ENCODE assay signal across 10 cellular contexts in the genomic region with DNA sequence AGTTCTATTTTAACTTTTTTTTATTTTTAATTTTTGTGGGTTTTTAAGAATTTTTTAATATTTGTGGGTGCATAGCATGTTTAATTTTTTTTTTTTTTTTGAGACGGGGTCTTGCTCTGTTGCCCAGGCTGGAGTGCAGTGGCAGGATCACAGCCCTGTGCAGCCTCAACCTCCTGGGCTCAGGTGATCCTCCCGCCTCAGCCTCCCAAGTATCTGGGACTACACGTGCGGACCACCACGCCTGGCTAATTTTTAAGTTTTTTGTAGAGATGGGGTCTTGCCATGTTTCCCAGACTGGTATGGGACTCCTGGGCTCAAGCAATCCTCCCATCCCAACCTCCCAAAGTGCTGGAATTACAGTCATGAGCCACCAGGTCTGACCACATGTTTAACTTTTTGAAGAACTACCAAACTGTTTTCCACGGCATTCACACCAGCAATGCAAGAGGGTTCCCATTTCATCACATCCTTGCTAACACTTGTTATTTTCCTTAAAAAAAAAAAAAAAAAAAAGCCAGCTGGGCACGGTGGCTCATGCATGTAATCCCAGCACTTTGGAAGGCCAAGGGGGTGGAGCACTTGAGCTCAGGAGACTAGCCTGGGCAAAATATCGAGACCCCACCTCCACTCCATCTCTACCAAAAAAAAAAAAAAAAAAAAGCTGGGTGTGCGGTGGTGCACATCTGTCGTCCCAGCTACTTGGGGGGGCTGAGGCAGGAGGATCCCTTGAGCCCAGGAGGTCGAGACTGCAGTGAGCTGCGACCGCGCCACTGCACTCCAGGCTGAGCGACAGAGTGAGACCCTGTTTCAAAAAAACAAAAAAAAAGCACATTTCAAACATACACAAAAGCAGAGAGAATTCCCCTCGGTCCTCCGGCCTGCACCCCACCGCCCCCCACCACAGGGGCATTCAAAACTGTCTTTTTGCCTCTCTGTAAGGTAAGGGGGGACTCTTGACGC. TPM values are rescaled to one million over a fixed set of nuclear protein-coding genes. Genes with fewer than 3 reads are reported as not detected.
DNase-seq lines count a peak whose midpoint lies in the region; ATAC-seq and TF ChIP-seq lines count a peak whose summit lies in the region.
"Had no signal": no experiment of that assay in that cellular context is flagged by ENCODE, and none has a peak within 500 bp of the region (broad histone marks: within the 10 kb centered on the region; RNA-seq: fewer than 3 reads in every experiment).

No MANE protein-coding gene starts in this region.

- peak overlapping the region; percentile 81 for H4K8ac ChIP-seq in trophoblast cell (ENCODE audit: low read depth, low read length)

- H3K9me3 Mint-ChIP-seq in WTC11 = no peaks in the 10 kb centered on the region
- peaks cover 8% of the 10 kb centered on the region for H3K9me3 Mint-ChIP-seq in glutamatergic neuron (ENCODE audit: unreplicated experiment)
- H3K9me3 Mint-ChIP-seq in activated CD4-positive, alpha-beta T cell treated with anti-CD3 and anti-CD28 coated beads, Interleukin-2, amount 10 ng/mL, durations not matched to agents 7 days and 5 days = no peaks in the 10 kb centered on the region

- peak overlapping the region; percentile 58 for H3K14ac ChIP-seq in trophoblast cell (ENCODE audit: low read length)

- H4K12ac ChIP-seq in trophoblast cell (ENCODE audit: low read depth, low read length) = no peak overlapping the region

- TF ChIP-seq CTCF in WTC11 (IDR thresholded peaks at IDR 0.05) = no peak
- no peak for TF ChIP-seq CTCF in glutamatergic neuron (IDR thresholded peaks at IDR 0.05; ENCODE audit: partially characterized antibody, unreplicated experiment)

- H3K4ac ChIP-seq in trophoblast cell (ENCODE audit: low read depth, low read length) = no peak overlapping the region

- H3K36me3 Mint-ChIP-seq in WTC11 = no peaks in the 10 kb centered on the region
- H3K36me3 Mint-ChIP-seq in glutamatergic neuron (ENCODE audit: unreplicated experiment) = no peaks in the 10 kb centered on the region
- no peaks in the 10 kb centered on the region for H3K36me3 Mint-ChIP-seq in activated CD4-positive, alpha-beta T cell treated with anti-CD3 and anti-CD28 coated beads, Interleukin-2, amount 10 ng/mL, durations not matched to agents 7 days and 5 days (ENCODE audit: low read depth)

- DNase-seq in WTC11 (ENCODE audit: low spot score) (peak; percentile 10), glutamatergic neuron (peak; percentile 4), trophoblast cell (peak in 1 of 2 donors; percentile 19), NCI-H1417 treated with DMSO at 0.1 percent for 48 hours (lab: John Stamatoyannopoulos, UW) (no peak), NOMO-1 (lab: John Stamatoyannopoulos, UW; ENCODE audit: unreplicated experiment in 2 of 2) (no peak)
- DNase-seq in activated CD4-positive, alpha-beta T cell treated with anti-CD3 and anti-CD28 coated beads, Interleukin-2, amount 10 ng/mL, durations not matched to agents 7 days and 5 days = no peak
- DNase-seq: stimulated activated CD4-positive, alpha-beta T cell treated with anti-CD3 and anti-CD28 coated beads, Interleukin-4, amount 100 ng/mL, for 4 hours had no signal

- peaks cover 35% of the 10 kb centered on the region for H3K4me1 Mint-ChIP-seq in WTC11
- H3K4me1 Mint-ChIP-seq in glutamatergic neuron (ENCODE audit: low read depth, unreplicated experiment) = peaks cover 11% of the 10 kb centered on the region
- peaks cover 21% of the 10 kb centered on the region for H3K4me1 Mint-ChIP-seq in activated CD4-positive, alpha-beta T cell treated with anti-CD3 and anti-CD28 coated beads, Interleukin-2, amount 10 ng/mL, durations not matched to agents 7 days and 5 days

- H4K91ac ChIP-seq in trophoblast cell (ENCODE audit: low read depth, low read length) = peak overlapping the region; percentile 44

- 0 out of 2 replicates have a peak overlapping the region, but pooled peaks have one; percentile 13 for H3K27ac ChIP-seq in BLaER1
- H3K27ac ChIP-seq in trophoblast cell (ENCODE audit: low read depth, low read length) = no peak overlapping the region

- H3K4me3 ChIP-seq in BLaER1 (no peak overlapping the region), trophoblast cell (ENCODE audit: low read depth, low read length) (no peak overlapping the region)

- H3K36me3 ChIP-seq in BLaER1 (peaks cover 52% of the 10 kb centered on the region), trophoblast cell (ENCODE audit: control insufficient read depth in 1 of 2, insufficient read depth in 2 of 2, low read length in 2 of 2) (no peaks in the 10 kb centered on the region)

- H2BK12ac ChIP-seq in trophoblast cell (ENCODE audit: low read length) = peak overlapping the region; percentile 44

- H3K9me3 ChIP-seq in BLaER1 (no peaks in the 10 kb centered on the region), trophoblast cell (ENCODE audit: insufficient read depth, low read depth, low read length) (peaks cover 2% of the 10 kb centered on the region)
- H3K9me3 ChIP-seq: BE2C had no signal

- H2AFZ ChIP-seq in trophoblast cell (ENCODE audit: insufficient read depth, low read length, poor library complexity) = no peak overlapping the region

- no CpG with 5 or more reads among the region's 19 CpGs for WGBS in trophoblast cell (ENCODE audit: extremely low coverage, insufficient coverage, insufficient read length)

- no peak overlapping the region for H2AK5ac ChIP-seq in trophoblast cell (ENCODE audit: low read length)

- H3K18ac ChIP-seq in trophoblast cell (ENCODE audit: low read length) = peak overlapping the region; percentile 54

- no peak for ATAC-seq in WTC11
- ATAC-seq in GM21367 (IDR thresholded peaks at IDR 0.05; ENCODE audit: unreplicated experiment) = no peak

- peaks cover under 1% of the 10 kb centered on the region for H3K79me2 ChIP-seq in trophoblast cell (ENCODE audit: control insufficient read depth, insufficient read depth, low read length, poor library complexity)

- no peak overlapping the region for H3K9ac ChIP-seq in BLaER1
- no peak overlapping the region for H3K9ac ChIP-seq in trophoblast cell (ENCODE audit: low read length)

- H3K27me3 Mint-ChIP-seq in WTC11 (ENCODE audit: low read depth) (no peaks in the 10 kb centered on the region; the same call in 1 of the 2 replicates), glutamatergic neuron (ENCODE audit: unreplicated experiment) (peaks cover 5% of the 10 kb centered on the region)
- H3K27me3 Mint-ChIP-seq in activated CD4-positive, alpha-beta T cell treated with anti-CD3 and anti-CD28 coated beads, Interleukin-2, amount 10 ng/mL, durations not matched to agents 7 days and 5 days = no peaks in the 10 kb centered on the region

- peaks cover 96% of the 10 kb centered on the region for H3K4me1 ChIP-seq in BLaER1
- H3K4me1 ChIP-seq in trophoblast cell (ENCODE audit: control insufficient read depth in 1 of 2, insufficient read depth in 2 of 2, low read length in 2 of 2) = peaks cover 29 to 33% of the 10 kb centered on the region in 2 experiments

- H3K4me2 ChIP-seq in BLaER1 (peak overlapping the region; percentile 68), trophoblast cell (ENCODE audit: low read length) (peak overlapping the region; percentile 65)

- no peak overlapping the region for H3K23ac ChIP-seq in trophoblast cell (ENCODE audit: low read length)

- no peak overlapping the region for H2BK5ac ChIP-seq in trophoblast cell (ENCODE audit: low read depth, low read length, poor library complexity)

- H3K27me3 ChIP-seq in BLaER1 = no peaks in the 10 kb centered on the region
- H3K27me3 ChIP-seq in trophoblast cell (ENCODE audit: insufficient read depth, low read length) = no peaks in the 10 kb centered on the region
- H3K27me3 ChIP-seq: BE2C had no signal

- H3K27ac Mint-ChIP-seq in WTC11 = peak overlapping the region; percentile 72
- peak overlapping the region; percentile 43 for H3K27ac Mint-ChIP-seq in glutamatergic neuron (ENCODE audit: unreplicated experiment)
- H3K27ac Mint-ChIP-seq in activated CD4-positive, alpha-beta T cell treated with anti-CD3 and anti-CD28 coated beads, Interleukin-2, amount 10 ng/mL, durations not matched to agents 7 days and 5 days = no peak overlapping the region

- POLR2A ChIA-PET in WTC11 (lab: Charles Lee) = interaction anchor here (0.6 to 1.0 kb wide), 4 partner anchors 8 to 934 kb away, joined by 3 to 4 read pairs (median 3); partner anchors contain the start of gene TRMT2A
- POLR2A ChIA-PET in activated CD4-positive, alpha-beta T cell treated with anti-CD3 and anti-CD28 coated beads, Interleukin-2, amount 10 ng/mL, durations not matched to agents 7 days and 5 days (lab: Charles Lee) = no interaction called here

- peaks cover 17% of the 10 kb centered on the region for H3K79me1 ChIP-seq in trophoblast cell (ENCODE audit: low read length)

- H3K4me3 Mint-ChIP-seq in WTC11 (peak overlapping the region; percentile 66), glutamatergic neuron (ENCODE audit: unreplicated experiment) (peak overlapping the region; percentile 78)
- H3K4me3 Mint-ChIP-seq in activated CD4-positive, alpha-beta T cell treated with anti-CD3 and anti-CD28 coated beads, Interleukin-2, amount 10 ng/mL, durations not matched to agents 7 days and 5 days = no peak overlapping the region

- CTCF ChIA-PET in WTC11 (lab: Charles Lee) = interaction anchor here (0.6 to 2.9 kb wide), 21 partner anchors 10 to 252 kb away, joined by 3 to 17 read pairs (median 4); partner anchors contain the start of gene GP1BB
- CTCF ChIA-PET in activated CD4-positive, alpha-beta T cell treated with anti-CD3 and anti-CD28 coated beads, Interleukin-2, amount 10 ng/mL, durations not matched to agents 7 days and 5 days (lab: Charles Lee) = interaction anchor here (0.6 to 1.9 kb wide), 3 partner anchors 11 to 179 kb away, joined by 3 to 8 read pairs (median 3); no protein-coding TSS in a partner anchor

- peaks cover 99% of the 10 kb centered on the region for H4K20me1 ChIP-seq in BLaER1

- no peak overlapping the region for H2BK120ac ChIP-seq in trophoblast cell (ENCODE audit: insufficient read depth, low read length, poor library complexity)

TF ChIP-seq in WTC11, 78 proteins besides CTCF, POLR2A, EP300 and RAD21 (continues in another document):
- TF ChIP-seq ZNF121 (CRISPR knock-in tag; IDR thresholded peaks at IDR 0.05) = peak; percentile 75; the same call in 1 of the 2 replicates
- TF ChIP-seq JUN (CRISPR knock-in tag; IDR thresholded peaks at IDR 0.05) = no peak

RNA-seq across cellular contexts. Expression of gene TXNRD2, which starts 16.7 kb away (rescaled TPM):
- total RNA-seq in WTC11 (2021) (15.9 to 18.8 TPM (median 18.8 TPM) in 3 replicates), glutamatergic neuron (ENCODE audit: unreplicated experiment) (6.4 TPM)
- 2.2 and 2.6 TPM in 2 replicates for polyA plus RNA-seq in trophoblast cell (2013)
- total RNA-seq in activated CD4-positive, alpha-beta T cell treated with anti-CD3 and anti-CD28 coated beads, Interleukin-2, amount 10 ng/mL, durations not matched to agents 7 days and 5 days = 10 to 100 TPM; 19.3 to 21.9 TPM

RNA-seq across cellular contexts. Expression of gene COMT, which starts 16.8 kb away (rescaled TPM):
- 30.8 to 38.0 TPM (median 36.1 TPM) in 3 replicates for total RNA-seq in WTC11 (2021)
- 34.8 TPM for total RNA-seq in glutamatergic neuron (ENCODE audit: unreplicated experiment)
- 16.0 and 18.0 TPM in 2 replicates for polyA plus RNA-seq in trophoblast cell (2013)
- total RNA-seq in activated CD4-positive, alpha-beta T cell treated with anti-CD3 and anti-CD28 coated beads, Interleukin-2, amount 10 ng/mL, durations not matched to agents 7 days and 5 days = 10 to 100 TPM; 71.8 to 74.8 TPM

RNA-seq across cellular contexts. Expression of gene ARVCF, which starts 58.3 kb away (rescaled TPM):
- total RNA-seq in WTC11 (2021) (58.3 to 65.4 TPM (median 61.3 TPM) in 3 replicates), glutamatergic neuron (ENCODE audit: unreplicated experiment) (119 TPM)
- polyA plus RNA-seq in trophoblast cell (2013) = 5.7 and 5.9 TPM in 2 replicates
- total RNA-seq in activated CD4-positive, alpha-beta T cell treated with anti-CD3 and anti-CD28 coated beads, Interleukin-2, amount 10 ng/mL, durations not matched to agents 7 days and 5 days = 1 to 10 TPM in 1 of 2 experiments, under 1 TPM in 1; 0.89 to 1.2 TPM

Comparison
In these comparisons a context has a peak if more than half of its experiments do, and no peak if none do; other contexts are left out.
1. DNase-seq: peak in WTC11 (single experiment) and glutamatergic neuron (single experiment); none in NCI-H1417 treated with DMSO at 0.1 percent for 48 hours (single experiment), NOMO-1 (0 of 2) and activated CD4-positive, alpha-beta T cell treated with anti-CD3 and anti-CD28 coated beads, Interleukin-2, amount 10 ng/mL, durations not matched to agents 7 days and 5 days (single experiment).
2. RNA of gene ARVCF, which starts 58.3 kb away (total RNA-seq): 119 TPM in glutamatergic neuron (single experiment) and 58.3 to 65.4 TPM in WTC11; 0.89 to 1.2 TPM in activated CD4-positive, alpha-beta T cell treated with anti-CD3 and anti-CD28 coated beads, Interleukin-2, amount 10 ng/mL, durations not matched to agents 7 days and 5 days; every median in the first group is over 10 times any median in the second.